In the genomic region with DNA sequence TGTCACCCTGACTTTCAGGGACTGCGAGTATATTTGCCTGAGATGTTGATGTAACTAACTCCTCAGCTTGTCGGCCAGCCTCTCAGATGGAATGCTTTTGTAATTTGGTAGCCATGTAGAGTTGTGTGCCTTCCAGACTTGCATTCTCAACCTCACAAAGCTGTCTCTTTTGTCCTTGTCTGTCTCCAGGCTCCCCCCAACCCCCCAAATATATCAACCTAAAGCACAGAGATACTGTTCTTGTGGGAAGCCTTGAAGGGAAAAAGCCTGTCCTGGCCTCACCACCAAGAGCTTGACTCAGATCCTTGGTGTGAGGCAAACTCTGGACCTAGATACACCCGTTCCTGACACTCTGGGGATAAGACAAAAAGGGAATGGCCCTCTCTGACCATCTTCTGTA, we compare ENCODE assay signal across 13 cellular contexts. TPM values are rescaled to one million over a fixed set of nuclear protein-coding genes. Genes with fewer than 3 reads are reported as not detected.
DNase-seq lines count a peak whose midpoint lies in the region; ATAC-seq and TF ChIP-seq lines count a peak whose summit lies in the region.
"Had no signal": no experiment of that assay in that cellular context is flagged by ENCODE, and none has a peak within 500 bp of the region (broad histone marks: within the 10 kb centered on the region; RNA-seq: fewer than 3 reads in every experiment).

No MANE protein-coding gene starts in this region.

- DNase-seq in CD14-positive monocyte (ENCODE audit: low spot score) (no peak), WTC11 (ENCODE audit: low spot score) (no peak), fibroblast of peridontal ligament (ENCODE audit: extremely low read depth) (peak; percentile 30), gastrocnemius medialis (no peak), GDM1 (lab: John Stamatoyannopoulos, UW) (no peak), posterior vena cava (ENCODE audit: low spot score) (no peak), WERI-Rb-1 (no peak)
- DNase-seq: CD8-positive, alpha-beta T cell; foreskin melanocyte; KBM-7; NCI-H345 had no signal

- CTCF ChIA-PET in WTC11 (lab: Charles Lee): interaction anchor here (0.6 to 1.5 kb wide), 4 partner anchors 10 to 84 kb away, joined by 3 to 5 read pairs (median 4); no protein-coding TSS in a partner anchor

- in situ Hi-C loops in gastrocnemius medialis (cut with MboI; ENCODE audit: low sequenced_read_pairs in 4 of 4): no loop called here

- H3K36me3 ChIP-seq in gastrocnemius medialis (no peaks in the 10 kb centered on the region), WERI-Rb-1 (peaks cover 54% of the 10 kb centered on the region)

- H3K27me3 Mint-ChIP-seq in CD14-positive monocyte (ENCODE audit: low read depth in 3 of 3): no peaks in the 10 kb centered on the region
- H3K27me3 Mint-ChIP-seq in WTC11 (ENCODE audit: low read depth): no peaks in the 10 kb centered on the region

- H3K4me3 Mint-ChIP-seq in CD14-positive monocyte (no peak overlapping the region), WTC11 (no peak overlapping the region)
- H3K4me3 Mint-ChIP-seq: CD8-positive, alpha-beta T cell; nephron had no signal

- no peak for TF ChIP-seq POLR2A in gastrocnemius medialis (IDR thresholded peaks at IDR 0.05)

- POLR2A ChIA-PET in WTC11 (lab: Charles Lee): no interaction called here

- H3K4me3 ChIP-seq in gastrocnemius medialis (no peak overlapping the region), WERI-Rb-1 (ENCODE audit: low read depth, low read length) (no peak overlapping the region)

- H3K27ac Mint-ChIP-seq in CD14-positive monocyte (peak overlapping the region in 6 of 7 donors; percentile 10 to 99 (median 74)), WTC11 (peak overlapping the region; percentile 42)
- H3K27ac Mint-ChIP-seq: CD8-positive, alpha-beta T cell; nephron had no signal

- H3K9me3 Mint-ChIP-seq in CD14-positive monocyte: no peaks in the 10 kb centered on the region
- H3K9me3 Mint-ChIP-seq in WTC11: no peaks in the 10 kb centered on the region
- H3K9me3 Mint-ChIP-seq: CD8-positive, alpha-beta T cell; nephron had no signal

- H3K4me1 ChIP-seq in gastrocnemius medialis: peaks cover 44 to 48% of the 10 kb centered on the region in 2 donors

- H3K36me3 Mint-ChIP-seq in CD14-positive monocyte (peaks cover 20 to 44% of the 10 kb centered on the region in 2 donors), WTC11 (no peaks in the 10 kb centered on the region; the same call in 1 of the 2 replicates)

- intact Hi-C loops in CD14-positive monocyte (cut with micrococcal nuclease): no loop called here
- intact Hi-C loops in gastrocnemius medialis (cut with DNase I; ENCODE audit: low total_unique reads): no loop called here
- intact Hi-C loops in posterior vena cava (cut with DNase I): loop anchor here in 1 of 2 donors (5.0 kb wide), 1 partner anchor 57 kb away; no protein-coding TSS in a partner anchor

- H3K27ac ChIP-seq in gastrocnemius medialis (peak overlapping the region; percentile 30 to 72 (median 52)), WERI-Rb-1 (no peak overlapping the region)

- H3K27me3 ChIP-seq in gastrocnemius medialis (no peaks in the 10 kb centered on the region), WERI-Rb-1 (ENCODE audit: insufficient read depth, low read depth, severe bottlenecking) (no peaks in the 10 kb centered on the region)

- ATAC-seq in WTC11: no peak
- ATAC-seq in gastrocnemius medialis: no peak
- ATAC-seq in HG02885 (IDR thresholded peaks at IDR 0.05; ENCODE audit: poor library complexity, unreplicated experiment): no peak
- ATAC-seq: CD8-positive, alpha-beta T cell had no signal

- no peak for TF ChIP-seq CTCF in CD14-positive monocyte (IDR thresholded peaks at IDR 0.05)
- no peak for TF ChIP-seq CTCF in WTC11 (IDR thresholded peaks at IDR 0.05)
- TF ChIP-seq CTCF in gastrocnemius medialis (IDR thresholded peaks at IDR 0.05 in 4 of 5, conservative IDR thresholded peaks at IDR 0.05 in 1 of 5): no peak
- TF ChIP-seq CTCF in WERI-Rb-1 (IDR thresholded peaks at IDR 0.05; ENCODE audit: low read depth, low read length): no peak

- no peaks in the 10 kb centered on the region for H3K9me3 ChIP-seq in gastrocnemius medialis
- no peaks in the 10 kb centered on the region for H3K9me3 ChIP-seq in WERI-Rb-1 (ENCODE audit: severe bottlenecking)

- H3K4me1 Mint-ChIP-seq in CD14-positive monocyte: peaks cover 62% of the 10 kb centered on the region
- H3K4me1 Mint-ChIP-seq in WTC11: no peaks in the 10 kb centered on the region
- H3K4me1 Mint-ChIP-seq: nephron had no signal

TF ChIP-seq in WTC11, 78 proteins besides CTCF, POLR2A, EP300 and RAD21:
- TF ChIP-seq CBFB (CRISPR knock-in tag; IDR thresholded peaks at IDR 0.05; ENCODE audit: low read depth): no peak
- TF ChIP-seq, protein P1, sequence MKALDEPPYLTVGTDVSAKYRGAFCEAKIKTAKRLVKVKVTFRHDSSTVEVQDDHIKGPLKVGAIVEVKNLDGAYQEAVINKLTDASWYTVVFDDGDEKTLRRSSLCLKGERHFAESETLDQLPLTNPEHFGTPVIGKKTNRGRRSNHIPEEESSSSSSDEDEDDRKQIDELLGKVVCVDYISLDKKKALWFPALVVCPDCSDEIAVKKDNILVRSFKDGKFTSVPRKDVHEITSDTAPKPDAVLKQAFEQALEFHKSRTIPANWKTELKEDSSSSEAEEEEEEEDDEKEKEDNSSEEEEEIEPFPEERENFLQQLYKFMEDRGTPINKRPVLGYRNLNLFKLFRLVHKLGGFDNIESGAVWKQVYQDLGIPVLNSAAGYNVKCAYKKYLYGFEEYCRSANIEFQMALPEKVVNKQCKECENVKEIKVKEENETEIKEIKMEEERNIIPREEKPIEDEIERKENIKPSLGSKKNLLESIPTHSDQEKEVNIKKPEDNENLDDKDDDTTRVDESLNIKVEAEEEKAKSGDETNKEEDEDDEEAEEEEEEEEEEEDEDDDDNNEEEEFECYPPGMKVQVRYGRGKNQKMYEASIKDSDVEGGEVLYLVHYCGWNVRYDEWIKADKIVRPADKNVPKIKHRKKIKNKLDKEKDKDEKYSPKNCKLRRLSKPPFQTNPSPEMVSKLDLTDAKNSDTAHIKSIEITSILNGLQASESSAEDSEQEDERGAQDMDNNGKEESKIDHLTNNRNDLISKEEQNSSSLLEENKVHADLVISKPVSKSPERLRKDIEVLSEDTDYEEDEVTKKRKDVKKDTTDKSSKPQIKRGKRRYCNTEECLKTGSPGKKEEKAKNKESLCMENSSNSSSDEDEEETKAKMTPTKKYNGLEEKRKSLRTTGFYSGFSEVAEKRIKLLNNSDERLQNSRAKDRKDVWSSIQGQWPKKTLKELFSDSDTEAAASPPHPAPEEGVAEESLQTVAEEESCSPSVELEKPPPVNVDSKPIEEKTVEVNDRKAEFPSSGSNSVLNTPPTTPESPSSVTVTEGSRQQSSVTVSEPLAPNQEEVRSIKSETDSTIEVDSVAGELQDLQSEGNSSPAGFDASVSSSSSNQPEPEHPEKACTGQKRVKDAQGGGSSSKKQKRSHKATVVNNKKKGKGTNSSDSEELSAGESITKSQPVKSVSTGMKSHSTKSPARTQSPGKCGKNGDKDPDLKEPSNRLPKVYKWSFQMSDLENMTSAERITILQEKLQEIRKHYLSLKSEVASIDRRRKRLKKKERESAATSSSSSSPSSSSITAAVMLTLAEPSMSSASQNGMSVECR (CRISPR knock-in tag; IDR thresholded peaks at IDR 0.05; ENCODE audit: borderline replicate concordance): no peak

RNA-seq across cellular contexts. Expression of gene SAP30BP, which starts 18.4 kb away (rescaled TPM):
- 10 to 100 TPM; 43.8 to 61.6 TPM for polyA plus RNA-seq in CD14-positive monocyte
- total RNA-seq in WTC11 (2021) (67.5 to 86.8 TPM (median 72.0 TPM) in 3 replicates), gastrocnemius medialis (10 to 100 TPM; 42.0 to 64.0 (median 50.1) TPM), posterior vena cava (10 to 100 TPM; 56.7 to 66.1 TPM)

RNA-seq across cellular contexts. Expression of gene RECQL5, which starts 18.6 kb away (rescaled TPM):
- 1 to 10 TPM; 3.1 to 4.4 TPM for polyA plus RNA-seq in CD14-positive monocyte
- total RNA-seq in WTC11 (2021): 48.9 to 53.1 TPM (median 51.0 TPM) in 3 replicates
- 10 to 100 TPM in 1 of 4 donors, 1 to 10 TPM in 3; 5.3 to 17.5 (median 7.4) TPM for total RNA-seq in gastrocnemius medialis
- total RNA-seq in posterior vena cava: 10 to 100 TPM; 14.5 to 14.8 TPM

RNA-seq across cellular contexts. Expression of gene ITGB4, which starts 35.8 kb away (rescaled TPM):
- polyA plus RNA-seq in CD14-positive monocyte: under 1 TPM in 1 of 2 donors, not detected in 1; 0.82 TPM
- total RNA-seq in WTC11 (2021) (9.5 to 11.2 TPM (median 10.6 TPM) in 3 replicates), gastrocnemius medialis (10 to 100 TPM in 1 of 4 donors, 1 to 10 TPM in 3; 3.6 to 20.2 (median 6.3) TPM), posterior vena cava (10 to 100 TPM; 39.4 to 46.6 TPM)

RNA-seq across cellular contexts. Expression of gene SMIM5, which starts 52.3 kb away (rescaled TPM):
- polyA plus RNA-seq in CD14-positive monocyte: under 1 TPM; 0.15 to 0.43 TPM
- 0.05 TPM in 1 of 3 replicates, not detected in the others for total RNA-seq in WTC11 (2021)
- under 1 TPM in 1 of 4 donors, not detected in 3; 0.22 TPM for total RNA-seq in gastrocnemius medialis
- total RNA-seq in posterior vena cava: under 1 TPM; 0.38 to 0.97 TPM
